24 cellular contexts compared by ENCODE assay signal in genomic region chr9:105697871-105698270, GRCh38. TPM values are rescaled to one million over a fixed set of nuclear protein-coding genes. Genes with fewer than 3 reads are reported as not detected.
A peak's percentile ranks its signal among the peaks of the same experiment; 100 is the strongest.
DNase-seq lines count a peak whose midpoint lies in the region; ATAC-seq and TF ChIP-seq lines count a peak whose summit lies in the region.
"Had no signal": no experiment of that assay in that cellular context is flagged by ENCODE, and none has a peak within 500 bp of the region (broad histone marks: within the 10 kb centered on the region; RNA-seq: fewer than 3 reads in every experiment).

No MANE protein-coding gene starts in this region.

- no peak for TF ChIP-seq CTCF in brain microvascular endothelial cell (IDR thresholded peaks at IDR 0.05; ENCODE audit: low read depth, low read length, missing control alignments)

- no peak for ATAC-seq in GM19463 (IDR thresholded peaks at IDR 0.05; ENCODE audit: unreplicated experiment)
- ATAC-seq: PC-3 had no signal

- no peak overlapping the region for H3K4me3 ChIP-seq in brain microvascular endothelial cell (ENCODE audit: low read depth, low read length)
- H3K4me3 ChIP-seq: upper lobe of left lung had no signal

- H3K36me3 ChIP-seq in brain microvascular endothelial cell (replicated peaks): no peaks in the 10 kb centered on the region
- H3K36me3 ChIP-seq: BE2C, upper lobe of left lung had no signal

- intact Hi-C loops in posterior cingulate gyrus (cut with DNase I): no loop called here

- DNase-seq in AG08396 (ENCODE audit: low spot score) (peak; percentile 18), LHCN-M2 (ENCODE audit: low read depth) (peak; percentile 15), brain microvascular endothelial cell (peak; percentile 54), kidney tubule cell (ENCODE audit: low spot score) (peak; percentile 42), posterior cingulate gyrus (no peak), HuH-7.5 (ENCODE audit: low spot score) (no peak)
- no peak for DNase-seq in activated T-cell treated with anti-CD3 and anti-CD28 coated beads, Interleukin-2, amount 50 U/mL, for 48 hours
- DNase-seq: activated CD8-positive, alpha-beta memory T cell treated with anti-CD3 and anti-CD28 coated beads for 24 hours; activated naive CD4-positive, alpha-beta T cell; activated T-cell treated with anti-CD3 and anti-CD28 coated beads, Interleukin-2, amount 50 U/mL, for 24 hours; BE2C; DND-41; H9; NCI-H1105; NCI-H2081; NCI-H446; nucleus accumbens; PC-3; SHP77; upper lobe of left lung had no signal

- in situ Hi-C loops in brain microvascular endothelial cell (cut with HindIII; ENCODE audit: low pct_ligation_motif_present, low sequenced_read_pairs): no loop called here

- H3K27ac ChIP-seq in brain microvascular endothelial cell: no peak overlapping the region
- H3K27ac ChIP-seq: epithelial cell of prostate, upper lobe of left lung had no signal

- H3K27me3 ChIP-seq in brain microvascular endothelial cell (replicated peaks): no peaks in the 10 kb centered on the region

RNA-seq across cellular contexts. Expression of gene TMEM38B, which starts 3.5 kb away (rescaled TPM):
- 19.3 and 23.1 TPM in 2 replicates for total RNA-seq in LHCN-M2 (2014; rRNA removed)
- 4.2 TPM for polyA plus RNA-seq in LHCN-M2 (2012)

RNA-seq across cellular contexts. Expression of gene TAL2, which starts 35.6 kb away (rescaled TPM):
- total RNA-seq in LHCN-M2 (2014; rRNA removed): not detected in 2 replicates
- not detected for polyA plus RNA-seq in LHCN-M2 (2012)
- total RNA-seq: A172, HT1080, PC-3, upper lobe of left lung had no signal

Comparison
In these comparisons a context has a peak if more than half of its experiments do, and no peak if none do; other contexts are left out.
1. DNase-seq: peak in AG08396 (single experiment), LHCN-M2 (single experiment), brain microvascular endothelial cell (single experiment) and kidney tubule cell (single experiment); none in posterior cingulate gyrus (0 of 10), activated T-cell treated with anti-CD3 and anti-CD28 coated beads, Interleukin-2, amount 50 U/mL, for 48 hours (0 of 2) and HuH-7.5 (single experiment).